10 cellular contexts compared by ENCODE assay signal in genomic region chr16:80993293-80993691, GRCh38. TPM values are rescaled to one million over a fixed set of nuclear protein-coding genes. Genes with fewer than 3 reads are reported as not detected.
DNase-seq lines count a peak whose midpoint lies in the region; ATAC-seq and TF ChIP-seq lines count a peak whose summit lies in the region.
"Had no signal": no experiment of that assay in that cellular context is flagged by ENCODE, and none has a peak within 500 bp of the region (broad histone marks: within the 10 kb centered on the region; RNA-seq: fewer than 3 reads in every experiment).

No MANE protein-coding gene starts in this region.

- H3K4me1 ChIP-seq in HEK293 (ENCODE audit: control insufficient read depth, insufficient read depth, low read length) (peaks cover 11% of the 10 kb centered on the region), heart left ventricle (peaks cover 0 to 30% (median 16%) of the 10 kb centered on the region in 12 donors), H9 (ENCODE audit: insufficient read depth, low read length) (no peaks in the 10 kb centered on the region)

- H3K36me3 Mint-ChIP-seq in H9 (ENCODE audit: insufficient read depth in 1 of 3, low read depth in 3 of 3): peaks cover 3 to 14% (median 4%) of the 10 kb centered on the region in 3 experiments; a peak in 5 of 7 replicates

- H3K4me3 ChIP-seq in HEK293 (ENCODE audit: low read depth, low read length) (no peak overlapping the region), heart left ventricle (peak overlapping the region in 2 of 12 donors; percentile 7)

- POLR2A ChIA-PET in HEK293 (lab: Yijun Ruan, JAX): interaction anchor here (1.4 kb wide), 1 partner anchor 14 kb away, joined by 3 read pairs; the partner anchor contains the start of genes CENPN and CMC2

- no peak overlapping the region for H4K91ac ChIP-seq in H9 (ENCODE audit: insufficient read length, low read depth, low read length)

- H4K5ac ChIP-seq in H9 (ENCODE audit: insufficient read length, low read depth, low read length): no peak overlapping the region

- H3K56ac ChIP-seq in H9 (ENCODE audit: insufficient read length, low read depth, low read length): no peak overlapping the region

- H2BK120ac ChIP-seq in H9 (ENCODE audit: low read depth, low read length, poor library complexity, severe bottlenecking): no peak overlapping the region

- 32 to 54% (median 35%) methylated on average over 6 of the region's 6 CpGs for WGBS in heart left ventricle, 4 donors
- no CpG with 5 or more reads among the region's 6 CpGs for WGBS in H9 (ENCODE audit: extremely low coverage, insufficient read length, low lambda C conversion rate)

- peaks cover 5% of the 10 kb centered on the region for H3K79me1 ChIP-seq in H9 (ENCODE audit: insufficient read depth, low read depth, low read length, poor library complexity, severe bottlenecking)

- H2AFZ ChIP-seq in H9 (ENCODE audit: low read length): no peak overlapping the region

- no peak overlapping the region for H3K27ac ChIP-seq in HEK293 (ENCODE audit: extremely low read depth, low read depth, low read length)
- peak overlapping the region in 10 of 12 donors; percentile 36 to 67 (median 54) for H3K27ac ChIP-seq in heart left ventricle
- no peak overlapping the region for H3K27ac ChIP-seq in H9 (ENCODE audit: insufficient read length, low read depth, low read length)
- H3K27ac ChIP-seq: neutrophil had no signal

- H3K14ac ChIP-seq in H9 (ENCODE audit: insufficient read depth, low read length): no peak overlapping the region

- peaks cover 4 to 10% of the 10 kb centered on the region in 2 experiments for H3K4me1 Mint-ChIP-seq in H9

- no peaks in the 10 kb centered on the region; the same call in 1 of the 2 replicates for H3K27me3 Mint-ChIP-seq in H9 (ENCODE audit: low read depth)

- H2BK15ac ChIP-seq in H9 (ENCODE audit: low read depth, low read length): no peak overlapping the region

- no peak overlapping the region for H3K4me3 Mint-ChIP-seq in H9

- ATAC-seq in heart left ventricle: peak; percentile 49 to 88 (median 82)
- peak; percentile 30 for ATAC-seq in sciatic nerve
- no peak for ATAC-seq in HG02759 (IDR thresholded peaks at IDR 0.05; ENCODE audit: unreplicated experiment)
- ATAC-seq in HG03175 (IDR thresholded peaks at IDR 0.05; ENCODE audit: unreplicated experiment): no peak

- H4K20me1 ChIP-seq in H9 (ENCODE audit: control insufficient read depth, insufficient read depth, insufficient read length): no peaks in the 10 kb centered on the region

- no peak for TF ChIP-seq POLR2A in heart left ventricle (IDR thresholded peaks at IDR 0.05)

- H3K4me2 ChIP-seq in H9 (ENCODE audit: insufficient read depth, insufficient read length, low read length): no peak overlapping the region

- peak overlapping the region in 1 of 3 experiments; percentile 13; a peak in 1 of 7 replicates for H3K27ac Mint-ChIP-seq in H9

- H2BK12ac ChIP-seq in H9 (ENCODE audit: insufficient read length, low read depth, low read length): no peak overlapping the region

- H3K4ac ChIP-seq in H9 (ENCODE audit: low read depth, low read length): no peak overlapping the region

- no peak overlapping the region for H3K23ac ChIP-seq in H9 (ENCODE audit: insufficient read length, low read depth, low read length)

- H4K8ac ChIP-seq in H9 (replicated peaks; ENCODE audit: insufficient read length, low read depth, low read length): no peak overlapping the region

- H3K27me3 ChIP-seq in heart left ventricle (no peaks in the 10 kb centered on the region), H9 (ENCODE audit: insufficient read depth, low read length) (no peaks in the 10 kb centered on the region)
- H3K27me3 ChIP-seq: neutrophil had no signal

- H3K18ac ChIP-seq in H9 (ENCODE audit: insufficient read length, low read depth, low read length): no peak overlapping the region

- no peak overlapping the region for H2AK5ac ChIP-seq in H9 (ENCODE audit: insufficient read length, low read length)

- H3K23me2 ChIP-seq in H9 (ENCODE audit: insufficient read length, low read depth, low read length, poor library complexity, severe bottlenecking): no peaks in the 10 kb centered on the region

- H3K79me2 ChIP-seq in H9 (ENCODE audit: insufficient read depth, low read length): no peaks in the 10 kb centered on the region; the same call in 1 of the 2 replicates

- peak; percentile 76 for DNase-seq in amniotic stem cell (lab: John Stamatoyannopoulos, UW)
- DNase-seq in heart left ventricle: peak in 1 of 5 donors; percentile 48
- DNase-seq in sciatic nerve (ENCODE audit: low spot score): no peak
- no peak for DNase-seq in DMS79 treated with DMSO at 0.1 percent for 48 hours (lab: John Stamatoyannopoulos, UW)
- DNase-seq in H9: no peak
- DNase-seq: NCI-H2227 treated with DMSO at 0.1 percent for 48 hours had no signal

- CTCF ChIA-PET in HEK293 (lab: Yijun Ruan, JAX): interaction anchor here (1.4 to 1.8 kb wide), 5 partner anchors 11 to 68 kb away, joined by 3 to 13 read pairs (median 5); partner anchors contain the start of gene ATMIN

- H3K9me3 ChIP-seq in HEK293 (ENCODE audit: control insufficient read depth, insufficient read depth, low read depth, low read length) (no peaks in the 10 kb centered on the region), heart left ventricle (no peaks in the 10 kb centered on the region), H9 (ENCODE audit: control insufficient read depth, low read depth, low read length) (no peaks in the 10 kb centered on the region)
- H3K9me3 ChIP-seq: neutrophil had no signal

- peaks cover 0 to 4% of the 10 kb centered on the region in 2 experiments; a peak in 2 of 3 replicates for H3K36me3 ChIP-seq in HEK293 (ENCODE audit: control insufficient read depth in 2 of 2, insufficient read depth in 1 of 2, low read length in 2 of 2)
- H3K36me3 ChIP-seq in heart left ventricle: peaks cover 0 to 21% (median 4%) of the 10 kb centered on the region in 9 donors
- H3K36me3 ChIP-seq: neutrophil had no signal

- intact Hi-C loops in heart left ventricle (cut with DNase I) (no loop called here), sciatic nerve (cut with DNase I) (no loop called here)

- no peaks in the 10 kb centered on the region for H3K9me3 Mint-ChIP-seq in H9

- H2BK20ac ChIP-seq in H9 (ENCODE audit: low read depth, low read length, poor library complexity, severe bottlenecking): no peak overlapping the region

- H3T11ph ChIP-seq in H9 (ENCODE audit: low read length): no peak overlapping the region

- no peak overlapping the region for H3K9ac ChIP-seq in H9 (ENCODE audit: extremely low read depth, insufficient read length, low read length)

- no peak overlapping the region for H2BK5ac ChIP-seq in H9 (ENCODE audit: insufficient read length, low read length)

- TF ChIP-seq CTCF in HEK293 (tag by site-specific recombination; IDR thresholded peaks at IDR 0.05) (no peak), heart left ventricle (IDR thresholded peaks at IDR 0.05) (no peak), H9 (conservative IDR thresholded peaks at IDR 0.05) (no peak)

TF ChIP-seq in HEK293, 187 proteins besides CTCF, POLR2A, EP300 and RAD21 (continues in another document):
- TF ChIP-seq ZNF629 (tag by site-specific recombination; IDR thresholded peaks at IDR 0.05) (peak; percentile 38; the same call in 1 of the 2 replicates), ZNF175 (tag by site-specific recombination; IDR thresholded peaks at IDR 0.05) (no peak), ZNF391 (tag by site-specific recombination; IDR thresholded peaks at IDR 0.05; ENCODE audit: borderline replicate concordance, low read depth) (no peak), ZNF26 (tag by site-specific recombination; IDR thresholded peaks at IDR 0.05) (no peak), ZNF132 (tag by site-specific recombination; IDR thresholded peaks at IDR 0.05; ENCODE audit: borderline replicate concordance) (no peak), PRDM6 (tag by site-specific recombination; IDR thresholded peaks at IDR 0.05) (peak; percentile 35; the same call in 1 of the 2 replicates), ZNF600 (tag by site-specific recombination; IDR thresholded peaks at IDR 0.05) (peak; percentile 50; the same call in 1 of the 2 replicates), PRDM1 (tag by site-specific recombination; IDR thresholded peaks at IDR 0.05) (peak; percentile 80)

RNA-seq across cellular contexts. Expression of gene CMC2, which starts 13.4 kb away (rescaled TPM):
- 100 to 1,000 TPM in 8 of 9 donors, 10 to 100 TPM in 1; 89.0 to 182 (median 132) TPM for total RNA-seq in heart left ventricle
- 100 to 1,000 TPM; 196 to 377 TPM for polyA plus RNA-seq in heart left ventricle
- 39.1 TPM for total RNA-seq in sciatic nerve
- 64.2 and 65.7 TPM in 2 replicates for total RNA-seq in H9 (2021)

RNA-seq across cellular contexts. Expression of gene CENPN, which starts 13.7 kb away (rescaled TPM):
- total RNA-seq in heart left ventricle (10 to 100 TPM in 6 of 9 donors, 1 to 10 TPM in 3; 7.0 to 14.8 (median 10.3) TPM), sciatic nerve (3.9 TPM), H9 (2021) (78.6 and 83.2 TPM in 2 replicates)
- polyA plus RNA-seq in heart left ventricle: 10 to 100 TPM in 1 of 2 donors, 1 to 10 TPM in 1; 1.9 to 11.9 TPM

RNA-seq across cellular contexts. Expression of gene ATMIN, which starts 42.4 kb away (rescaled TPM):
- total RNA-seq in heart left ventricle (10 to 100 TPM; 22.3 to 36.0 (median 28.5) TPM), sciatic nerve (27.9 TPM), H9 (2021) (56.5 and 66.6 TPM in 2 replicates)
- 10 to 100 TPM in 1 of 2 donors, 1 to 10 TPM in 1; 6.4 to 27.3 TPM for polyA plus RNA-seq in heart left ventricle

Comparison
In these comparisons a context has a peak if more than half of its experiments do, and no peak if none do; other contexts are left out.
1. H3K27ac ChIP-seq: peak in heart left ventricle (10 of 12); none in HEK293 (single experiment) and H9 (single experiment).
2. ATAC-seq: peak in heart left ventricle (4 of 4) and sciatic nerve (single experiment); none in HG02759 (single experiment) and HG03175 (single experiment).